Comparison of ENCODE assay signal across 28 cellular contexts in genomic region chr17:63613663-63614062, GRCh38.
"Had no signal": no experiment of that assay in that cellular context is flagged by ENCODE, and none has a peak within 500 bp of the region (broad histone marks: within the 10 kb centered on the region; RNA-seq: fewer than 3 reads in every experiment).

No MANE protein-coding gene starts in this region.

- DNase-seq: naive thymus-derived CD8-positive, alpha-beta T cell; nephron progenitor cell; nucleus accumbens; pancreas; retina; right cardiac atrium; right lobe of liver; sigmoid colon; small intestine; spleen; stimulated activated CD4-positive, alpha-beta T cell treated with anti-CD3 and anti-CD28 coated beads, Interleukin-12 subunit alpha, Interleukin-12 subunit beta, amount 100 ng/mL, for 4 hours; stimulated activated CD4-positive, alpha-beta T cell treated with anti-CD3 and anti-CD28 coated beads, Interleukin-1b, Interleukin-23, amount 100 ng/mL, for 48 hours; stimulated activated CD4-positive, alpha-beta T cell treated with anti-CD3 and anti-CD28 coated beads, Interleukin-4, amount 100 ng/mL, for 1 hour; stimulated activated CD4-positive, alpha-beta T cell treated with anti-CD3 and anti-CD28 coated beads, Interleukin-4, amount 100 ng/mL, for 4 hours; stimulated activated CD8-positive, alpha-beta memory T cell treated with anti-CD3 and anti-CD28 coated beads, Interleukin-4, amount 100 ng/mL, for 48 hours; stimulated activated naive CD4-positive, alpha-beta T cell; stimulated activated naive CD8-positive, alpha-beta T cell treated with anti-CD3 and anti-CD28 coated beads, Interleukin-15, amount 100 ng/mL, for 72 hours; stimulated activated naive CD8-positive, alpha-beta T cell treated with anti-CD3 and anti-CD28 coated beads, Interleukin-15, Interleukin-2, amounts not matched to agents 100 U/mL and 50 U/mL, for 24 hours; substantia nigra; testis; tibial artery; transverse colon had no signal

- H3K27ac ChIP-seq: neutrophil, pancreas, prostate gland, right lobe of liver, sigmoid colon, spleen, suprapubic skin, testis, tibial artery, transverse colon, vagina had no signal

- H3K4me3 ChIP-seq: pancreas, prostate gland, right lobe of liver, sigmoid colon, spleen, suprapubic skin, testis, tibial artery, transverse colon, vagina had no signal

- H3K27me3 ChIP-seq: pancreas, right lobe of liver, sigmoid colon, spleen, suprapubic skin, testis, tibial artery, transverse colon, vagina had no signal

- ATAC-seq: naive thymus-derived CD8-positive, alpha-beta T cell; natural killer cell treated with Interleukin-12 subunit alpha and Interleukin-12 subunit beta and Interleukin-15 and Interleukin-18, amount 100 ng/mL, for 72 hours; pancreas; right cardiac atrium; right lobe of liver; stimulated activated memory B cell treated with anti-CD40 and anti-IgM and Interleukin-4, amounts not matched to agents 10 μg/mL and 1 μg/mL and 100 μg/mL, for 72 hours; stimulated activated naive CD8-positive, alpha-beta T cell treated with anti-CD3 and anti-CD28 coated beads, Interleukin-15, amount 100 ng/mL, for 72 hours; stimulated activated naive CD8-positive, alpha-beta T cell treated with anti-CD3 and anti-CD28 coated beads, Interleukin-15, Interleukin-2, amounts not matched to agents 100 U/mL and 50 U/mL, for 24 hours had no signal

- H3K4me1 ChIP-seq: pancreas, prostate gland, sigmoid colon, tibial artery, transverse colon, vagina had no signal

- H3K36me3 ChIP-seq: prostate gland, vagina had no signal

- H3K9me3 ChIP-seq: neutrophil, pancreas, prostate gland, right lobe of liver, sigmoid colon, spleen, suprapubic skin, testis, tibial artery, transverse colon, vagina had no signal
